Comparison of ENCODE assay signal across 14 cellular contexts in genomic region chr13:111388851-111389500, GRCh38.
DNase-seq lines count a peak whose midpoint lies in the region; ATAC-seq, FAIRE-seq and TF ChIP-seq lines count a peak whose summit lies in the region.
"Had no signal": no experiment of that assay in that cellular context is flagged by ENCODE, and none has a peak within 500 bp of the region (broad histone marks: within the 10 kb centered on the region; RNA-seq: fewer than 3 reads in every experiment).

No MANE protein-coding gene starts in this region.

- no peaks in the 10 kb centered on the region for H3K36me3 ChIP-seq in WERI-Rb-1

- DNase-seq in cardiac septum (ENCODE audit: low spot score), result peak; percentile 20
- no peak for DNase-seq in Right ventricle myocardium inferior (ENCODE audit: missing footprints)
- peak; percentile 83 for DNase-seq in osteocyte (ENCODE audit: extremely low spot score, unreplicated experiment)
- DNase-seq in ureter (ENCODE audit: low spot score), result peak; percentile 24
- DNase-seq in WERI-Rb-1, result no peak
- DNase-seq in NCI-H526 treated with DMSO at 0.1 percent for 48 hours (lab: John Stamatoyannopoulos, UW), result no peak
- no peak for DNase-seq in urothelium cell line (ENCODE audit: low spot score)
- DNase-seq: hypothalamus, left colon, NCI-H1092 treated with DMSO at 0.1 percent for 48 hours had no signal

- FAIRE-seq in urothelium cell line (lab: Jason Lieb, UNC), result no peak

- peaks cover 34% of the 10 kb centered on the region for H3K4me1 Mint-ChIP-seq in activated naive CD4-positive, alpha-beta T cell treated with anti-CD3 and anti-CD28 coated beads, Interleukin-2, amount 50 U/mL, for 24 hours
- H3K4me1 Mint-ChIP-seq in osteocyte (ENCODE audit: unreplicated experiment), result no peaks in the 10 kb centered on the region
- H3K4me1 Mint-ChIP-seq: stimulated activated memory B cell treated with anti-CD40 and anti-IgM and Interleukin-4, amounts not matched to agents 10 μg/mL and 1 μg/mL and 100 μg/mL, for 72 hours had no signal

- ATAC-seq in Right ventricle myocardium inferior, result no peak
- ATAC-seq: GM23338; left colon; stimulated activated memory B cell treated with anti-CD40 and anti-IgM and Interleukin-4, amounts not matched to agents 10 μg/mL and 1 μg/mL and 100 μg/mL, for 72 hours had no signal

- H3K27me3 Mint-ChIP-seq in activated naive CD4-positive, alpha-beta T cell treated with anti-CD3 and anti-CD28 coated beads, Interleukin-2, amount 50 U/mL, for 24 hours, result no peaks in the 10 kb centered on the region
- peaks cover 7% of the 10 kb centered on the region for H3K27me3 Mint-ChIP-seq in osteocyte (ENCODE audit: unreplicated experiment)
- H3K27me3 Mint-ChIP-seq: brain had no signal

- intact Hi-C loops in cardiac septum (cut with DNase I), result no loop called here
- intact Hi-C loops in Right ventricle myocardium inferior (cut with DNase I), result no loop called here

- peak overlapping the region; percentile 7 for H3K27ac Mint-ChIP-seq in activated naive CD4-positive, alpha-beta T cell treated with anti-CD3 and anti-CD28 coated beads, Interleukin-2, amount 50 U/mL, for 24 hours
- H3K27ac Mint-ChIP-seq in osteocyte (ENCODE audit: unreplicated experiment), result no peak overlapping the region
- H3K27ac Mint-ChIP-seq: GM23338; stimulated activated memory B cell treated with anti-CD40 and anti-IgM and Interleukin-4, amounts not matched to agents 10 μg/mL and 1 μg/mL and 100 μg/mL, for 72 hours had no signal

- H3K4me3 Mint-ChIP-seq in activated naive CD4-positive, alpha-beta T cell treated with anti-CD3 and anti-CD28 coated beads, Interleukin-2, amount 50 U/mL, for 24 hours, result peak overlapping the region; percentile 63
- H3K4me3 Mint-ChIP-seq in osteocyte (ENCODE audit: unreplicated experiment), result no peak overlapping the region
- H3K4me3 Mint-ChIP-seq: brain; GM23338; stimulated activated memory B cell treated with anti-CD40 and anti-IgM and Interleukin-4, amounts not matched to agents 10 μg/mL and 1 μg/mL and 100 μg/mL, for 72 hours had no signal

- H3K4me3 ChIP-seq in WERI-Rb-1 (ENCODE audit: low read depth, low read length), result no peak overlapping the region
- H3K4me3 ChIP-seq: GM23338 had no signal

- no peak overlapping the region for H3K27ac ChIP-seq in WERI-Rb-1

- no peak for TF ChIP-seq CTCF in osteocyte (IDR thresholded peaks at IDR 0.05)
- no peak for TF ChIP-seq CTCF in WERI-Rb-1 (IDR thresholded peaks at IDR 0.05; ENCODE audit: low read depth, low read length)

- peaks cover 2% of the 10 kb centered on the region for H3K9me3 ChIP-seq in WERI-Rb-1 (ENCODE audit: severe bottlenecking)

- no peaks in the 10 kb centered on the region for H3K9me3 Mint-ChIP-seq in activated naive CD4-positive, alpha-beta T cell treated with anti-CD3 and anti-CD28 coated beads, Interleukin-2, amount 50 U/mL, for 24 hours
- no peaks in the 10 kb centered on the region for H3K9me3 Mint-ChIP-seq in osteocyte (ENCODE audit: unreplicated experiment)
- H3K9me3 Mint-ChIP-seq: brain; GM23338; stimulated activated memory B cell treated with anti-CD40 and anti-IgM and Interleukin-4, amounts not matched to agents 10 μg/mL and 1 μg/mL and 100 μg/mL, for 72 hours had no signal

- H3K36me3 Mint-ChIP-seq in activated naive CD4-positive, alpha-beta T cell treated with anti-CD3 and anti-CD28 coated beads, Interleukin-2, amount 50 U/mL, for 24 hours, result no peaks in the 10 kb centered on the region
- no peaks in the 10 kb centered on the region for H3K36me3 Mint-ChIP-seq in osteocyte (ENCODE audit: unreplicated experiment)
- H3K36me3 Mint-ChIP-seq: brain; stimulated activated memory B cell treated with anti-CD40 and anti-IgM and Interleukin-4, amounts not matched to agents 10 μg/mL and 1 μg/mL and 100 μg/mL, for 72 hours had no signal

- peaks cover 96% of the 10 kb centered on the region for H3K27me3 ChIP-seq in WERI-Rb-1 (ENCODE audit: insufficient read depth, low read depth, severe bottlenecking)

Comparison
In these comparisons a context has a peak if more than half of its experiments do, and no peak if none do; other contexts are left out.
1. DNase-seq: peak in cardiac septum (single experiment), osteocyte (single experiment) and ureter (single experiment); none in Right ventricle myocardium inferior (single experiment), WERI-Rb-1 (single experiment), NCI-H526 treated with DMSO at 0.1 percent for 48 hours (single experiment) and urothelium cell line (single experiment).